2 cellular contexts compared by ENCODE assay signal in genomic region chr7:143493755-143494154, GRCh38.
TF ChIP-seq lines count a peak whose summit lies in the region.

No MANE protein-coding gene starts in this region.

TF ChIP-seq in SK-N-SH, 30 proteins besides CTCF, POLR2A, EP300 and RAD21 (continued from another document):
- TF ChIP-seq ZBTB33 (IDR thresholded peaks at IDR 0.05; ENCODE audit: borderline replicate concordance, low read depth) (no peak), USF1 (IDR thresholded peaks at IDR 0.05; ENCODE audit: borderline replicate concordance, low read depth) (no peak), YY1 (IDR thresholded peaks at IDR 0.05; ENCODE audit: low read depth) (no peak), USF2 (IDR thresholded peaks at IDR 0.05; ENCODE audit: borderline replicate concordance, low read depth, low read length) (no peak), IRF3 (IDR thresholded peaks at IDR 0.05; ENCODE audit: low read depth, low read length) (no peak), SMC3 (IDR thresholded peaks at IDR 0.05; ENCODE audit: low read depth, low read length) (no peak), MEF2A (IDR thresholded peaks at IDR 0.05; ENCODE audit: borderline replicate concordance, low read depth) (no peak)

TF ChIP-seq in SK-N-SH treated with all-trans-retinoic acid at 6 μM for 48 hours, 23 proteins besides CTCF, POLR2A, EP300 and RAD21 (continued from another document):
- TF ChIP-seq CREB5 (CRISPR knock-in tag; IDR thresholded peaks at IDR 0.05; ENCODE audit: low read depth) (no peak), ESRRG (CRISPR knock-in tag; IDR thresholded peaks at IDR 0.05) (no peak), ISL1 (CRISPR knock-in tag; IDR thresholded peaks at IDR 0.05) (no peak), ZFP3 (CRISPR knock-in tag; IDR thresholded peaks at IDR 0.05) (no peak)
